In genomic region chr17:29732209-29732608, GRCh38 we compare ENCODE assay signal across 19 cellular contexts.
DNase-seq lines count a peak whose midpoint lies in the region; ATAC-seq and TF ChIP-seq lines count a peak whose summit lies in the region.
"Had no signal": no experiment of that assay in that cellular context is flagged by ENCODE, and none has a peak within 500 bp of the region (broad histone marks: within the 10 kb centered on the region; RNA-seq: fewer than 3 reads in every experiment).

No MANE protein-coding gene starts in this region.

- peaks cover 71% of the 10 kb centered on the region for H3K4me1 Mint-ChIP-seq in activated naive CD4-positive, alpha-beta T cell treated with anti-CD3 and anti-CD28 coated beads, Interleukin-2, amount 50 U/mL, for 24 hours
- peaks cover 66 to 80% of the 10 kb centered on the region in 2 donors for H3K4me1 Mint-ChIP-seq in immature natural killer cell

- peaks cover 15% of the 10 kb centered on the region; the same call in 1 of the 2 replicates for H3F3A ChIP-seq in PC-9 (ENCODE audit: insufficient read depth, low read depth)

- no peak overlapping the region for H3K4me3 Mint-ChIP-seq in activated naive CD4-positive, alpha-beta T cell treated with anti-CD3 and anti-CD28 coated beads, Interleukin-2, amount 50 U/mL, for 24 hours
- H3K4me3 Mint-ChIP-seq in immature natural killer cell, result peak overlapping the region in 1 of 5 donors; percentile 23
- H3K4me3 Mint-ChIP-seq: activated CD4-positive, alpha-beta T cell treated with anti-CD3 and anti-CD28 coated beads, Interleukin-2, amount 10 ng/mL, durations not matched to agents 7 days and 5 days had no signal

- peaks cover 25% of the 10 kb centered on the region for H3K4me1 ChIP-seq in PC-9 (replicated peaks; ENCODE audit: insufficient read depth)
- peaks cover 18 to 21% (median 20%) of the 10 kb centered on the region in 3 donors for H3K4me1 ChIP-seq in skeletal muscle tissue (ENCODE audit: control insufficient read depth in 3 of 3, insufficient read depth in 3 of 3, low read length in 3 of 3)
- peaks cover 3 to 59% of the 10 kb centered on the region in 2 donors for H3K4me1 ChIP-seq in left lung
- H3K4me1 ChIP-seq: prostate gland had no signal

- peaks cover 20% of the 10 kb centered on the region for H3K36me3 Mint-ChIP-seq in activated naive CD4-positive, alpha-beta T cell treated with anti-CD3 and anti-CD28 coated beads, Interleukin-2, amount 50 U/mL, for 24 hours
- peaks cover 0 to 19% (median 4%) of the 10 kb centered on the region in 3 donors for H3K36me3 Mint-ChIP-seq in immature natural killer cell

- no peaks in the 10 kb centered on the region for H3K9me2 ChIP-seq in PC-9 (ENCODE audit: insufficient read depth)

- CTCF ChIA-PET in PC-9 (lab: Charles Lee), result no interaction called here

- DNase-seq in activated naive CD4-positive, alpha-beta T cell treated with anti-CD3 and anti-CD28 coated beads, Interleukin-2, amount 50 U/mL, for 16 hours, result no peak
- DNase-seq in PC-9 (no peak), immature natural killer cell (no peak), NCI-H2171 treated with DMSO at 0.1 percent for 48 hours (lab: John Stamatoyannopoulos, UW) (no peak), left lung (no peak), omental fat pad (ENCODE audit: low spot score) (no peak)
- DNase-seq: 8988T; activated CD4-positive, alpha-beta T cell treated with anti-CD3 and anti-CD28 coated beads, Interleukin-2, amount 10 ng/mL, durations not matched to agents 7 days and 5 days; dermis blood vessel endothelial cell; hypothalamus; NCI-H1105 treated with DMSO at 0.1 percent for 48 hours; NCI-H510A; NK-92 treated with Interleukin-12 subunit alpha and Interleukin-12 subunit beta, amount 100 ng/mL, for 24 hours; small intestine; stimulated activated CD4-positive, alpha-beta T cell treated with anti-CD3 and anti-CD28 coated beads, Interleukin-4, amount 100 ng/mL, for 1 hour had no signal

- TF ChIP-seq CTCF in PC-9 (conservative IDR thresholded peaks at IDR 0.05) (no peak), left lung (IDR thresholded peaks at IDR 0.05) (no peak), omental fat pad (IDR thresholded peaks at IDR 0.05) (no peak)

- intact Hi-C loops in PC-9 (cut with micrococcal nuclease; ENCODE audit: unreplicated experiment), result no loop called here
- intact Hi-C loops in left lung (cut with DNase I), result no loop called here

- no TSS peak for BruUV-seq in PC-9 (replicated peaks; lab: Mats Ljungman, UMichigan)

- peak overlapping the region; percentile 63 for H3K27ac ChIP-seq in PC-9
- peak overlapping the region; percentile 79 for H3K27ac ChIP-seq in skeletal muscle tissue (ENCODE audit: low read depth, low read length)
- H3K27ac ChIP-seq in left lung, result peak overlapping the region in 1 of 2 donors; percentile 45
- H3K27ac ChIP-seq: prostate gland, RWPE1 had no signal

- H3K79me2 ChIP-seq in PC-9 (ENCODE audit: low read depth), result no peaks in the 10 kb centered on the region

- ATAC-seq in left lung, result no peak
- ATAC-seq in omental fat pad (ENCODE audit: low FRiP score), result no peak

- H3K27me3 ChIP-seq in PC-9 (ENCODE audit: insufficient read depth, low read depth), result no peaks in the 10 kb centered on the region
- no peaks in the 10 kb centered on the region for H3K27me3 ChIP-seq in skeletal muscle tissue (ENCODE audit: control insufficient read depth in 3 of 3, insufficient read depth in 3 of 3, low read length in 3 of 3)
- H3K27me3 ChIP-seq in left lung, result no peaks in the 10 kb centered on the region

- no peaks in the 10 kb centered on the region for H3K9me3 ChIP-seq in PC-9 (ENCODE audit: insufficient read depth, low read depth)
- no peaks in the 10 kb centered on the region for H3K9me3 ChIP-seq in skeletal muscle tissue (ENCODE audit: control insufficient read depth in 3 of 3, low read length in 3 of 3)
- no peaks in the 10 kb centered on the region for H3K9me3 ChIP-seq in left lung
- H3K9me3 ChIP-seq: prostate gland had no signal

- H3K9me3 Mint-ChIP-seq in activated naive CD4-positive, alpha-beta T cell treated with anti-CD3 and anti-CD28 coated beads, Interleukin-2, amount 50 U/mL, for 24 hours, result peaks cover 6% of the 10 kb centered on the region
- no peaks in the 10 kb centered on the region for H3K9me3 Mint-ChIP-seq in immature natural killer cell

- H3K36me3 ChIP-seq in PC-9 (ENCODE audit: low read depth) (no peaks in the 10 kb centered on the region), skeletal muscle tissue (ENCODE audit: control insufficient read depth in 3 of 3, insufficient read depth in 3 of 3, low read length in 3 of 3) (peaks cover 0 to 7% (median 0%) of the 10 kb centered on the region in 3 donors), left lung (peaks cover 0 to 10% of the 10 kb centered on the region in 2 donors)
- H3K36me3 ChIP-seq: prostate gland had no signal

- no peak overlapping the region for H3K4me3 ChIP-seq in PC-9
- no peak overlapping the region for H3K4me3 ChIP-seq in skeletal muscle tissue (ENCODE audit: low read length in 3 of 3)
- no peak overlapping the region for H3K4me3 ChIP-seq in left lung
- H3K4me3 ChIP-seq: prostate gland had no signal

- H3K9ac ChIP-seq in skeletal muscle tissue (ENCODE audit: low read depth in 1 of 3, low read length in 3 of 3), result peak overlapping the region in 2 of 3 donors; percentile 50 to 52

- H3K27ac Mint-ChIP-seq in activated naive CD4-positive, alpha-beta T cell treated with anti-CD3 and anti-CD28 coated beads, Interleukin-2, amount 50 U/mL, for 24 hours, result peak overlapping the region; percentile 60
- peak overlapping the region; percentile 35 to 75 (median 64) for H3K27ac Mint-ChIP-seq in immature natural killer cell
- H3K27ac Mint-ChIP-seq: activated CD4-positive, alpha-beta T cell treated with anti-CD3 and anti-CD28 coated beads, Interleukin-2, amount 10 ng/mL, durations not matched to agents 7 days and 5 days had no signal

- POLR2A ChIA-PET in PC-9 (lab: Charles Lee; ENCODE audit: unreplicated experiment), result interaction anchor here (0.9 kb wide), 1 partner anchor 23 kb away, joined by 4 read pairs; no protein-coding TSS in a partner anchor

- H3K27me3 Mint-ChIP-seq in activated naive CD4-positive, alpha-beta T cell treated with anti-CD3 and anti-CD28 coated beads, Interleukin-2, amount 50 U/mL, for 24 hours, result no peaks in the 10 kb centered on the region
- peaks cover 0 to 2% (median 0%) of the 10 kb centered on the region in 3 donors for H3K27me3 Mint-ChIP-seq in immature natural killer cell (ENCODE audit: low read depth in 3 of 3)
- H3K27me3 Mint-ChIP-seq: activated CD4-positive, alpha-beta T cell treated with anti-CD3 and anti-CD28 coated beads, Interleukin-2, amount 10 ng/mL, durations not matched to agents 7 days and 5 days had no signal

- no peak overlapping the region for H2AFZ ChIP-seq in PC-9

- H3K4me2 ChIP-seq in PC-9, result peak overlapping the region; percentile 48

- H4K20me1 ChIP-seq in PC-9 (ENCODE audit: insufficient read depth), result no peaks in the 10 kb centered on the region
